ENCODE assay signal across 1 cellular context in the genomic region with DNA sequence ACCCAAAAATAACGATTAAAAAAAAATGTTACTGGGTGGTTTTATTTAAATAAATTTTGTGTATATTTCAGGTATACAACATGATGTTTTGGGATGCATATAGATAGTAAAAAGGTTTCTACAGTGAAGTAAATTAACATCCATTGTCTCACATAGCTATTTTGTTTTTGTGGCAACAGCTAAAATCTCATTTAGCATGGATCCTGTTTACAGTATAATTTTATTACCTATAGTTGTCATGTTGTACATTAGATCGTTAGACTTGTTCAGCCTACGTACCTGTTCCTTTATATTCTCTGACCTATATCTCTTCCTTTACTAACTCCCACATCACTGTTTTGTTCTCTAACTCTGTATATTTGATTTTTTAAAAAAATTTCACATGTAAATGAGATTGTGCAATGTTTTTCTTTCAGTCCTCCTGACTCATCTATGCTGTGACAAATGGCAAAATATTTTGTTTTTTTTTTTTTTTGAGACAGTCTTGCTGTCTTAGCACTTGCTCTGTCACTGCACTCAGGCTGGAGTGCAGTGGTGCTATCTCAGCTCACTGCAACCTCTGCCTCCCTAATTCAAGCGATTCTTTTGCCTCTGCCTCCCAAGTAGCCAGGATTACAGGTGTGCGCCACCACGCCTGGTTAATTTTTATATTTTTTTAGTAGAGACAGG.
A peak's percentile ranks its signal among the peaks of the same experiment; 100 is the strongest.
TF ChIP-seq lines count a peak whose summit lies in the region.

No MANE protein-coding gene starts in this region.

TF ChIP-seq in HepG2, 621 proteins besides CTCF, POLR2A, EP300 and RAD21:
- TF ChIP-seq CEBPB (IDR thresholded peaks at IDR 0.05; ENCODE audit: borderline replicate concordance, low read depth, low read length) (peak; percentile 82), ZNF850 (CRISPR knock-in tag; conservative IDR thresholded peaks at IDR 0.05) (no peak), ZNF557 (CRISPR knock-in tag; IDR thresholded peaks at IDR 0.05) (no peak), ZNF460 (CRISPR knock-in tag; IDR thresholded peaks at IDR 0.05; ENCODE audit: borderline replicate concordance) (peak; percentile 73; the same call in 1 of the 2 replicates), RBFOX2 (IDR thresholded peaks at IDR 0.05; ENCODE audit: low read depth, low read length) (peak; percentile 64)
